In genomic region chr1:155911156-155912055, GRCh38 we compare ENCODE assay signal across 1 cellular context.
TF ChIP-seq lines count a peak whose summit lies in the region.

A gene with protein sequence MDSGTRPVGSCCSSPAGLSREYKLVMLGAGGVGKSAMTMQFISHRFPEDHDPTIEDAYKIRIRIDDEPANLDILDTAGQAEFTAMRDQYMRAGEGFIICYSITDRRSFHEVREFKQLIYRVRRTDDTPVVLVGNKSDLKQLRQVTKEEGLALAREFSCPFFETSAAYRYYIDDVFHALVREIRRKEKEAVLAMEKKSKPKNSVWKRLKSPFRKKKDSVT (minus strand): TSS chr1:155911349. CDS start chr1:155910761, 588 bp downstream.

TF ChIP-seq in HepG2, 621 proteins besides CTCF, POLR2A, EP300 and RAD21 (continued from another document and continues in another):
- peak; percentile 50; the same call in 1 of the 2 replicates for TF ChIP-seq HNF1A (IDR thresholded peaks at IDR 0.05; ENCODE audit: low read depth)
- no peak; the same call in 1 of the 2 replicates for TF ChIP-seq HNF1A (CRISPR knock-in tag; IDR thresholded peaks at IDR 0.05; ENCODE audit: borderline replicate concordance)
- TF ChIP-seq NKX3-1 (CRISPR knock-in tag; IDR thresholded peaks at IDR 0.05) = no peak
- TF ChIP-seq KLF13 (CRISPR knock-in tag; IDR thresholded peaks at IDR 0.05) = no peak
- no peak for TF ChIP-seq ZNF441 (CRISPR knock-in tag; IDR thresholded peaks at IDR 0.05; ENCODE audit: borderline replicate concordance)
- TF ChIP-seq CEBPG (CRISPR knock-in tag; IDR thresholded peaks at IDR 0.05) = 0 out of 2 replicates have a peak, but pooled peaks have one; percentile 14
- TF ChIP-seq ZNF546 (CRISPR knock-in tag; conservative IDR thresholded peaks at IDR 0.05) = no peak
- peak; percentile 80 for TF ChIP-seq POLR2G (IDR thresholded peaks at IDR 0.05; ENCODE audit: low read depth, low read length)
- TF ChIP-seq ADNP (CRISPR knock-in tag; IDR thresholded peaks at IDR 0.05) = no peak
- TF ChIP-seq ISX (CRISPR knock-in tag; conservative IDR thresholded peaks at IDR 0.05) = no peak
- TF ChIP-seq, protein P1, sequence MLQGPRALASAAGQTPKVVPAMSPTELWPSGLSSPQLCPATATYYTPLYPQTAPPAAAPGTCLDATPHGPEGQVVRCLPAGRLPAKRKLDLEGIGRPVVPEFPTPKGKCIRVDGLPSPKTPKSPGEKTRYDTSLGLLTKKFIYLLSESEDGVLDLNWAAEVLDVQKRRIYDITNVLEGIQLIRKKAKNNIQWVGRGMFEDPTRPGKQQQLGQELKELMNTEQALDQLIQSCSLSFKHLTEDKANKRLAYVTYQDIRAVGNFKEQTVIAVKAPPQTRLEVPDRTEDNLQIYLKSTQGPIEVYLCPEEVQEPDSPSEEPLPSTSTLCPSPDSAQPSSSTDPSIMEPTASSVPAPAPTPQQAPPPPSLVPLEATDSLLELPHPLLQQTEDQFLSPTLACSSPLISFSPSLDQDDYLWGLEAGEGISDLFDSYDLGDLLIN (CRISPR knock-in tag; IDR thresholded peaks at IDR 0.05; ENCODE audit: borderline replicate concordance) = no peak
- TF ChIP-seq, protein P2, sequence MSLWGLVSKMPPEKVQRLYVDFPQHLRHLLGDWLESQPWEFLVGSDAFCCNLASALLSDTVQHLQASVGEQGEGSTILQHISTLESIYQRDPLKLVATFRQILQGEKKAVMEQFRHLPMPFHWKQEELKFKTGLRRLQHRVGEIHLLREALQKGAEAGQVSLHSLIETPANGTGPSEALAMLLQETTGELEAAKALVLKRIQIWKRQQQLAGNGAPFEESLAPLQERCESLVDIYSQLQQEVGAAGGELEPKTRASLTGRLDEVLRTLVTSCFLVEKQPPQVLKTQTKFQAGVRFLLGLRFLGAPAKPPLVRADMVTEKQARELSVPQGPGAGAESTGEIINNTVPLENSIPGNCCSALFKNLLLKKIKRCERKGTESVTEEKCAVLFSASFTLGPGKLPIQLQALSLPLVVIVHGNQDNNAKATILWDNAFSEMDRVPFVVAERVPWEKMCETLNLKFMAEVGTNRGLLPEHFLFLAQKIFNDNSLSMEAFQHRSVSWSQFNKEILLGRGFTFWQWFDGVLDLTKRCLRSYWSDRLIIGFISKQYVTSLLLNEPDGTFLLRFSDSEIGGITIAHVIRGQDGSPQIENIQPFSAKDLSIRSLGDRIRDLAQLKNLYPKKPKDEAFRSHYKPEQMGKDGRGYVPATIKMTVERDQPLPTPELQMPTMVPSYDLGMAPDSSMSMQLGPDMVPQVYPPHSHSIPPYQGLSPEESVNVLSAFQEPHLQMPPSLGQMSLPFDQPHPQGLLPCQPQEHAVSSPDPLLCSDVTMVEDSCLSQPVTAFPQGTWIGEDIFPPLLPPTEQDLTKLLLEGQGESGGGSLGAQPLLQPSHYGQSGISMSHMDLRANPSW (CRISPR knock-in tag; IDR thresholded peaks at IDR 0.05; ENCODE audit: borderline replicate concordance) = no peak
- TF ChIP-seq TAF15 (IDR thresholded peaks at IDR 0.05; ENCODE audit: low read depth, low read length, poor library complexity, severe bottlenecking) = no peak
- no peak for TF ChIP-seq NFKBIZ (CRISPR knock-in tag; IDR thresholded peaks at IDR 0.05)
- no peak for TF ChIP-seq ZNF296 (CRISPR knock-in tag; conservative IDR thresholded peaks at IDR 0.05)
- no peak for TF ChIP-seq DNMT3B (CRISPR knock-in tag; conservative IDR thresholded peaks at IDR 0.05)
- TF ChIP-seq CHCHD3 (CRISPR knock-in tag; IDR thresholded peaks at IDR 0.05) = no peak
- no peak for TF ChIP-seq SIX1 (CRISPR knock-in tag; IDR thresholded peaks at IDR 0.05; ENCODE audit: borderline replicate concordance)
- TF ChIP-seq FOSL2 (CRISPR knock-in tag; IDR thresholded peaks at IDR 0.05) = peak; percentile 29; the same call in 1 of the 2 replicates
- no peak for TF ChIP-seq ZNF143 (CRISPR knock-in tag; IDR thresholded peaks at IDR 0.05)
- TF ChIP-seq PCBP1 (IDR thresholded peaks at IDR 0.05; ENCODE audit: borderline replicate concordance, low read depth, low read length) = 0 out of 2 replicates have a peak, but pooled peaks have one; percentile 74
- no peak for TF ChIP-seq SMC3 (IDR thresholded peaks at IDR 0.05; ENCODE audit: low read length)
- TF ChIP-seq, protein P3, sequence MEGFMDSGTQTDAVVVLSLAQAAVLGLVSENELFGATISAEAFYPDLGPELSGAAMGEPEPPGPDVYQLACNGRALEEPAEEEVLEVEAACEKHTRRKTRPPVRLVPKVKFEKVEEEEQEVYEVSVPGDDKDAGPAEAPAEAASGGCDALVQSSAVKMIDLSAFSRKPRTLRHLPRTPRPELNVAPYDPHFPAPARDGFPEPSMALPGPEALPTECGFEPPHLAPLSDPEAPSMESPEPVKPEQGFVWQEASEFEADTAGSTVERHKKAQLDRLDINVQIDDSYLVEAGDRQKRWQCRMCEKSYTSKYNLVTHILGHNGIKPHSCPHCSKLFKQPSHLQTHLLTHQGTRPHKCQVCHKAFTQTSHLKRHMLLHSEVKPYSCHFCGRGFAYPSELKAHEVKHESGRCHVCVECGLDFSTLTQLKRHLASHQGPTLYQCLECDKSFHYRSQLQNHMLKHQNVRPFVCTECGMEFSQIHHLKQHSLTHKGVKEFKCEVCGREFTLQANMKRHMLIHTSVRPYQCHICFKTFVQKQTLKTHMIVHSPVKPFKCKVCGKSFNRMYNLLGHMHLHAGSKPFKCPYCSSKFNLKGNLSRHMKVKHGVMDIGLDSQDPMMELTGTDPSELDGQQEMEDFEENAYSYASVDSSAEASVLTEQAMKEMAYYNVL (CRISPR knock-in tag; IDR thresholded peaks at IDR 0.05; ENCODE audit: borderline replicate concordance) = no peak
- no peak; the same call in 1 of the 2 replicates for TF ChIP-seq ZFY (CRISPR knock-in tag; IDR thresholded peaks at IDR 0.05)
- TF ChIP-seq NR2C2 (CRISPR knock-in tag; IDR thresholded peaks at IDR 0.05; ENCODE audit: borderline replicate concordance) = peak; percentile 90
- TF ChIP-seq HOXA5 (CRISPR knock-in tag; IDR thresholded peaks at IDR 0.05) = peak; percentile 28
- no peak for TF ChIP-seq ZNF740 (CRISPR knock-in tag; IDR thresholded peaks at IDR 0.05)
- TF ChIP-seq, protein P4, sequence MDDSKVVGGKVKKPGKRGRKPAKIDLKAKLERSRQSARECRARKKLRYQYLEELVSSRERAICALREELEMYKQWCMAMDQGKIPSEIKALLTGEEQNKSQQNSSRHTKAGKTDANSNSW (CRISPR knock-in tag; IDR thresholded peaks at IDR 0.05; ENCODE audit: borderline replicate concordance) = no peak
- no peak for TF ChIP-seq RNF2 (conservative IDR thresholded peaks at IDR 0.05; ENCODE audit: low read depth)
- TF ChIP-seq, protein P5, sequence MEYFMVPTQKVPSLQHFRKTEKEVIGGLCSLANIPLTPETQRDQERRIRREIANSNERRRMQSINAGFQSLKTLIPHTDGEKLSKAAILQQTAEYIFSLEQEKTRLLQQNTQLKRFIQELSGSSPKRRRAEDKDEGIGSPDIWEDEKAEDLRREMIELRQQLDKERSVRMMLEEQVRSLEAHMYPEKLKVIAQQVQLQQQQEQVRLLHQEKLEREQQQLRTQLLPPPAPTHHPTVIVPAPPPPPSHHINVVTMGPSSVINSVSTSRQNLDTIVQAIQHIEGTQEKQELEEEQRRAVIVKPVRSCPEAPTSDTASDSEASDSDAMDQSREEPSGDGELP (IDR thresholded peaks at IDR 0.05; ENCODE audit: borderline replicate concordance, low read depth) = no peak
- no peak for TF ChIP-seq HNRNPL (IDR thresholded peaks at IDR 0.05; ENCODE audit: low read depth, low read length)
- no peak for TF ChIP-seq RFX3 (CRISPR knock-in tag; IDR thresholded peaks at IDR 0.05)
- no peak for TF ChIP-seq ZNF678 (CRISPR knock-in tag; IDR thresholded peaks at IDR 0.05)
- TF ChIP-seq KLF16 (CRISPR knock-in tag; IDR thresholded peaks at IDR 0.05) = peak in 1 of 2 experiments; percentile 35; a peak in 1 of 4 replicates
- TF ChIP-seq, protein P6, sequence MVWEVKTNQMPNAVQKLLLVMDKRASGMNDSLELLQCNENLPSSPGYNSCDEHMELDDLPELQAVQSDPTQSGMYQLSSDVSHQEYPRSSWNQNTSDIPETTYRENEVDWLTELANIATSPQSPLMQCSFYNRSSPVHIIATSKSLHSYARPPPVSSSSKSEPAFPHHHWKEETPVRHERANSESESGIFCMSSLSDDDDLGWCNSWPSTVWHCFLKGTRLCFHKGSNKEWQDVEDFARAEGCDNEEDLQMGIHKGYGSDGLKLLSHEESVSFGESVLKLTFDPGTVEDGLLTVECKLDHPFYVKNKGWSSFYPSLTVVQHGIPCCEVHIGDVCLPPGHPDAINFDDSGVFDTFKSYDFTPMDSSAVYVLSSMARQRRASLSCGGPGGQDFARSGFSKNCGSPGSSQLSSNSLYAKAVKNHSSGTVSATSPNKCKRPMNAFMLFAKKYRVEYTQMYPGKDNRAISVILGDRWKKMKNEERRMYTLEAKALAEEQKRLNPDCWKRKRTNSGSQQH (CRISPR knock-in tag; IDR thresholded peaks at IDR 0.05; ENCODE audit: low read depth) = no peak
- TF ChIP-seq SOX5 (CRISPR knock-in tag; IDR thresholded peaks at IDR 0.05; ENCODE audit: borderline replicate concordance) = no peak
- no peak for TF ChIP-seq TARDBP (CRISPR knock-in tag; IDR thresholded peaks at IDR 0.05)
- TF ChIP-seq CBX2 (IDR thresholded peaks at IDR 0.05; ENCODE audit: low read depth, low read length) = no peak
- no peak for TF ChIP-seq CBX2 (CRISPR knock-in tag; IDR thresholded peaks at IDR 0.05; ENCODE audit: low read depth)
- TF ChIP-seq PAF1 (CRISPR knock-in tag; IDR thresholded peaks at IDR 0.05) = peak; percentile 74; the same call in 1 of the 2 replicates
- no peak for TF ChIP-seq BORCS8-MEF2B (CRISPR knock-in tag; IDR thresholded peaks at IDR 0.05)
- TF ChIP-seq ZNF12 (CRISPR knock-in tag; IDR thresholded peaks at IDR 0.05) = no peak
- no peak; the same call in 1 of the 2 replicates for TF ChIP-seq ETV5 (CRISPR knock-in tag; IDR thresholded peaks at IDR 0.05; ENCODE audit: borderline replicate concordance)
- TF ChIP-seq GPN1 (CRISPR knock-in tag; IDR thresholded peaks at IDR 0.05; ENCODE audit: borderline replicate concordance) = no peak
- TF ChIP-seq, protein P7, sequence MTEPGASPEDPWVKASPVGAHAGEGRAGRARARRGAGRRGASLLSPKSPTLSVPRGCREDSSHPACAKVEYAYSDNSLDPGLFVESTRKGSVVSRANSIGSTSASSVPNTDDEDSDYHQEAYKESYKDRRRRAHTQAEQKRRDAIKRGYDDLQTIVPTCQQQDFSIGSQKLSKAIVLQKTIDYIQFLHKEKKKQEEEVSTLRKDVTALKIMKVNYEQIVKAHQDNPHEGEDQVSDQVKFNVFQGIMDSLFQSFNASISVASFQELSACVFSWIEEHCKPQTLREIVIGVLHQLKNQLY (CRISPR knock-in tag; IDR thresholded peaks at IDR 0.05) = no peak
- TF ChIP-seq CHD2 (IDR thresholded peaks at IDR 0.05; ENCODE audit: low read depth, low read length) = no peak
- no peak for TF ChIP-seq NFIB (CRISPR knock-in tag; IDR thresholded peaks at IDR 0.05; ENCODE audit: borderline replicate concordance)
- TF ChIP-seq RXRA (CRISPR knock-in tag; IDR thresholded peaks at IDR 0.05) = no peak
- TF ChIP-seq ZNF264 (CRISPR knock-in tag; IDR thresholded peaks at IDR 0.05) = no peak
- TF ChIP-seq SNAPC2 (CRISPR knock-in tag; IDR thresholded peaks at IDR 0.05) = no peak
- TF ChIP-seq TFE3 (CRISPR knock-in tag; IDR thresholded peaks at IDR 0.05) = peak; percentile 42; the same call in 1 of the 2 replicates
- no peak for TF ChIP-seq ZNF7 (CRISPR knock-in tag; IDR thresholded peaks at IDR 0.05)
- no peak for TF ChIP-seq U2AF1 (optimal IDR thresholded peaks at IDR 0.05; ENCODE audit: low read depth, low read length)
